In the genomic region with DNA sequence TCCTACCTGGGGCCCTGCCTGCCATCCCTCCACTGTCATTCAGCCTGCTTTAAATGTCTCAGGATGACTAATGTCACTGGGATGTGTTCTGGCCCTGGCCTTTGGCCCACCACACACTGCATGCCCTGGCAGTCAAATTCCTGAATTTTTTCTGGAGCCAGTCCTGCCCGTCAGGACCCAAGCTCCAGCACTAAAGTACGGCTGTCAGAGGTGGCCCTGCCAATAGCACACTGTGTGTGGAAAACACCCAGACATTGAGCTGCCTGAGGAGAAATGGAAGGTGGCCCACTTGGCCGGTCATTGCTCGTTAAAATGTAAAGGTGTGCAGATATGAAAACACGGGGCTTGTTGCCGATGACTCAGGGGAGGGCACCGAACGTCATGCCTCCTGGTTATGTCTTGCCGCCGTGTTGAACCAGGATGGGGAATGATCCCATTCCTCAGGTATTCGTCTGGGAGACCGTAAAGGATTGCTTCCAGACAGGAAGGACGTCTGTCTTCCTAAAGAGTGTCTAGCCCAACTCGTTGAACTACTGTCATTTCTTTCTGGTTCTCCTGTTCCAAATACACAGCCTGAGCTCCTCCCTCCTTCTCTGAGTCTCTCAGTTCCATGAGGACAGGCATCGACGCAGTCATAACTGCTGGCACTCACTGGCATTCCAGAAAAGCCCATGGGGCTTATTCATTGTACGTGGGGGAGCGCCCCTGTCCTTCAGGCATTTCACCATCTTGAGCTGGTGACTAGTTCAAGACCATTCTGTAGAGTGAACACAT, we compare ENCODE assay signal across 11 cellular contexts. TPM values are rescaled to one million over a fixed set of nuclear protein-coding genes. Genes with fewer than 3 reads are reported as not detected.
A peak's percentile ranks its signal among the peaks of the same experiment; 100 is the strongest.
DNase-seq lines count a peak whose midpoint lies in the region; ATAC-seq lines count a peak whose summit lies in the region.
"Had no signal": no experiment of that assay in that cellular context is flagged by ENCODE, and none has a peak within 500 bp of the region (broad histone marks: within the 10 kb centered on the region; RNA-seq: fewer than 3 reads in every experiment).

No MANE protein-coding gene starts in this region.

- peak; percentile 43 for DNase-seq in ELF-1 (ENCODE audit: low read depth, low spot score)
- peak; percentile 67 for DNase-seq in amniotic stem cell (lab: John Stamatoyannopoulos, UW)
- DNase-seq in left cardiac atrium = peak; percentile 56
- DNase-seq in sciatic nerve (ENCODE audit: low spot score) = no peak
- DNase-seq in effector CD8-positive, alpha-beta T cell (lab: John Stamatoyannopoulos, UW) = no peak
- no peak for DNase-seq in NCI-H524 (lab: John Stamatoyannopoulos, UW)
- no peak for DNase-seq in NCI-H1694 treated with DMSO at 0.1 percent for 48 hours (lab: John Stamatoyannopoulos, UW)
- DNase-seq: activated CD8-positive, alpha-beta T cell treated with anti-CD3 and anti-CD28 coated beads, Interleukin-2, amount 10 ng/mL, durations not matched to agents 7 days and 5 days; cerebellar nuclear complex; naive thymus-derived CD8-positive, alpha-beta T cell had no signal

- intact Hi-C loops in left cardiac atrium (cut with DNase I) = loop anchor here in 1 of 2 donors (10.0 kb wide), 1 partner anchor 67 kb away; no protein-coding TSS in a partner anchor
- intact Hi-C loops in sciatic nerve (cut with DNase I) = no loop called here

- peak; percentile 73 to 76 for ATAC-seq in left cardiac atrium
- peak; percentile 21 for ATAC-seq in sciatic nerve
- ATAC-seq in GM19455 (IDR thresholded peaks at IDR 0.05; ENCODE audit: unreplicated experiment) = no peak
- ATAC-seq: activated CD8-positive, alpha-beta T cell treated with anti-CD3 and anti-CD28 coated beads, Interleukin-2, amount 10 ng/mL, durations not matched to agents 7 days and 5 days; naive thymus-derived CD8-positive, alpha-beta T cell had no signal

RNA-seq across cellular contexts. Expression of a gene that starts 40.6 kb away (rescaled TPM):
- 100 to 1,000 TPM; 176 to 384 TPM for total RNA-seq in left cardiac atrium
- 417 TPM for total RNA-seq in sciatic nerve
- total RNA-seq: activated CD8-positive, alpha-beta T cell treated with anti-CD3 and anti-CD28 coated beads, Interleukin-2, amount 10 ng/mL, durations not matched to agents 7 days and 5 days; naive thymus-derived CD8-positive, alpha-beta T cell had no signal

RNA-seq across cellular contexts. Expression of a gene that starts 40.8 kb away (rescaled TPM):
- 100 to 1,000 TPM; 210 to 456 TPM for total RNA-seq in left cardiac atrium
- total RNA-seq in sciatic nerve = 423 TPM
- total RNA-seq: activated CD8-positive, alpha-beta T cell treated with anti-CD3 and anti-CD28 coated beads, Interleukin-2, amount 10 ng/mL, durations not matched to agents 7 days and 5 days; naive thymus-derived CD8-positive, alpha-beta T cell had no signal

Comparison
In these comparisons a context has a peak if more than half of its experiments do, and no peak if none do; other contexts are left out.
1. DNase-seq: peak in ELF-1 (single experiment), amniotic stem cell (single experiment) and left cardiac atrium (single experiment); none in sciatic nerve (single experiment), effector CD8-positive, alpha-beta T cell (single experiment), NCI-H524 (0 of 2) and NCI-H1694 treated with DMSO at 0.1 percent for 48 hours (single experiment).